ENCODE assay signal across 9 cellular contexts in the genomic region with DNA sequence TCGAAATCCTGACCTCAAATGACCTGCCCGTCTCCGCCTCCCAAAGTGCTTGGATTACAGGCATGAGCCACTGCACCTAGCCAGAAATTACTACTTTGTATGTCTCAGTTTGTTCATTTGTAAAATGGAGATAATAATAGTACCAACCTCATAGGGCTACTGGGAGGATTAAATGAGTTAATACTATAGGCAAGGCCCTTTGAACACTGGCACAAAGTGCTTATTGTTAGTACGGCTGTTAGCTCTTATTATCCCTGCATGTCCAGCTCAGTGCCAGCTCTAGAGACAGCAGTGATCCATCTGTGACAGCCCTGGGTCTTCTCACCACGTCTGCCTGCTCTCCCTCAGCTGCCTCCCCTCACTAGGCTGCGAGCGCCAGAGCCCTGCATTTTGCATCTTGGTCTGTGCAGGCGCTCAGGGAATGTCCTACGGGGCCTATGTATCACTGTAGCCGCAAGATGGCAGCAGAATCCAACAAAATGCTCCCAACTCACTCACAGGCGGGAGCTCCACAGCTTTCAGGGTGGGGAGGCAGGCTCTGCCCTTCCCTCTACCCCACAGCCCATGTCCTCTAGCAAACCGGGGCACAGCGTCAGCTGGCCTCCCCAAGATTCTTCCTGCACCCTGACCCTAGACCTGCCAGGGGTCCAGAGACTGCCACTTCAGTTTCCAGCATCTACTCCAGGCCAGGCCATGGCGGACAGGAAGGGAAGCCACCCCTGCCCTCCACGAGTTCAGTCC. TPM values are rescaled to one million over a fixed set of nuclear protein-coding genes. Genes with fewer than 3 reads are reported as not detected.
A peak's percentile ranks its signal among the peaks of the same experiment; 100 is the strongest.
DNase-seq lines count a peak whose midpoint lies in the region; ATAC-seq and TF ChIP-seq lines count a peak whose summit lies in the region.
"Had no signal": no experiment of that assay in that cellular context is flagged by ENCODE, and none has a peak within 500 bp of the region (broad histone marks: within the 10 kb centered on the region; RNA-seq: fewer than 3 reads in every experiment).

No MANE protein-coding gene starts in this region.

- CTCF ChIA-PET in activated naive CD4-positive, alpha-beta T cell treated with anti-CD3 and anti-CD28 coated beads for 36 hours (lab: Charles Lee): interaction anchor here (0.6 to 5.5 kb wide), 57 partner anchors 8 to 609 kb away, joined by 3 to 133 read pairs (median 5); a partner anchor contains a TSS

- H3K4me1 Mint-ChIP-seq in activated naive CD4-positive, alpha-beta T cell treated with anti-CD3 and anti-CD28 coated beads for 36 hours (ENCODE audit: low read depth): peaks cover 5% of the 10 kb centered on the region

- H3K9me3 Mint-ChIP-seq in activated naive CD4-positive, alpha-beta T cell treated with anti-CD3 and anti-CD28 coated beads for 36 hours: no peaks in the 10 kb centered on the region

- intact Hi-C loops in activated naive CD4-positive, alpha-beta T cell treated with anti-CD3 and anti-CD28 coated beads for 36 hours (cut with micrococcal nuclease): loop anchor here (1.0 to 5.0 kb wide), 7 partner anchors 82 to 609 kb away; a partner anchor contains a TSS
- intact Hi-C loops in posterior cingulate gyrus (cut with DNase I) (loop anchor here (1.0 to 10.0 kb wide), 3 partner anchors 248 to 609 kb away; no protein-coding TSS in a partner anchor), aorta (cut with DNase I) (loop anchor here (1.0 to 10.0 kb wide), 4 partner anchors 179 to 612 kb away; a partner anchor contains a TSS)

- ATAC-seq in aorta (ENCODE audit: low FRiP score): peak; percentile 91

- H3K4me1 ChIP-seq in SJSA1 (replicated peaks) (no peaks in the 10 kb centered on the region), aorta (ENCODE audit: control insufficient read depth in 1 of 2, insufficient read depth in 2 of 2, low read length in 2 of 2) (no peaks in the 10 kb centered on the region)

- H3K27ac ChIP-seq in SJSA1: no peak overlapping the region
- H3K27ac ChIP-seq in aorta (ENCODE audit: low read depth in 1 of 2, low read length in 2 of 2): no peak overlapping the region
- H3K27ac ChIP-seq: skin epidermis had no signal

- peak; percentile 78 for TF ChIP-seq CTCF in GM06990 (IDR thresholded peaks at IDR 0.05; ENCODE audit: insufficient read depth, low read length, poor library complexity, severe bottlenecking)

- H3K36me3 ChIP-seq in GM06990 (ENCODE audit: control insufficient read depth, insufficient read depth, low read length): no peaks in the 10 kb centered on the region
- H3K36me3 ChIP-seq in SJSA1: no peaks in the 10 kb centered on the region
- H3K36me3 ChIP-seq in aorta (ENCODE audit: control insufficient read depth in 1 of 2, insufficient read depth in 2 of 2, low read length in 1 of 2): no peaks in the 10 kb centered on the region

- peaks cover 3% of the 10 kb centered on the region for H3K27me3 ChIP-seq in GM06990 (replicated peaks; ENCODE audit: control insufficient read depth, insufficient read depth, low read length)
- H3K27me3 ChIP-seq in SJSA1 (replicated peaks): no peaks in the 10 kb centered on the region
- H3K27me3 ChIP-seq in aorta (ENCODE audit: control insufficient read depth in 1 of 2, insufficient read depth in 2 of 2, low read length in 1 of 2): no peaks in the 10 kb centered on the region

- no peaks in the 10 kb centered on the region for H3K27me3 Mint-ChIP-seq in activated naive CD4-positive, alpha-beta T cell treated with anti-CD3 and anti-CD28 coated beads for 36 hours (ENCODE audit: low read depth)

- H3K4me3 ChIP-seq in GM06990 (replicated peaks; ENCODE audit: low read depth, low read length) (no peak overlapping the region), SJSA1 (no peak overlapping the region), aorta (ENCODE audit: low read length in 2 of 2) (no peak overlapping the region)
- H3K4me3 ChIP-seq: skin epidermis had no signal

- peak overlapping the region; percentile 48 for H3K27ac Mint-ChIP-seq in activated naive CD4-positive, alpha-beta T cell treated with anti-CD3 and anti-CD28 coated beads for 36 hours

- H3K36me3 Mint-ChIP-seq in activated naive CD4-positive, alpha-beta T cell treated with anti-CD3 and anti-CD28 coated beads for 36 hours (ENCODE audit: low read depth): no peaks in the 10 kb centered on the region

- H3K9me3 ChIP-seq in SJSA1 (replicated peaks) (no peaks in the 10 kb centered on the region), aorta (ENCODE audit: control insufficient read depth, low read length) (no peaks in the 10 kb centered on the region)

- DNase-seq in GM06990 (ENCODE audit: extremely low read depth, insufficient read length) (peak; percentile 52), GOT3 (lab: John Stamatoyannopoulos, UW) (peak; percentile 21), Kasumi-1 (lab: John Stamatoyannopoulos, UW) (peak; percentile 86), SJSA1 (ENCODE audit: low read depth in 1 of 2, low spot score in 2 of 2) (peak; percentile 57 to 72), glomerular visceral epithelial cell (ENCODE audit: extremely low spot score) (peak; percentile 79), posterior cingulate gyrus (peak; percentile 47 to 97 (median 86)), aorta (peak; percentile 85 to 87)
- DNase-seq in activated naive CD4-positive, alpha-beta T cell treated with anti-CD3 and anti-CD28 coated beads for 36 hours: peak; percentile 91

- H3K4me3 Mint-ChIP-seq in activated naive CD4-positive, alpha-beta T cell treated with anti-CD3 and anti-CD28 coated beads for 36 hours: no peak overlapping the region

- 21 to 23% methylated on average over 15 of the region's 15 CpGs for WGBS in aorta, 2 donors

RNA-seq across cellular contexts. Expression of a gene that starts 17.7 kb away (rescaled TPM):
- 0.47 and 4.8 TPM in 2 replicates for total RNA-seq in SJSA1 (2014; rRNA removed; shearing (Covaris generic))
- 100 to 1,000 TPM; 107 to 118 TPM for total RNA-seq in activated naive CD4-positive, alpha-beta T cell treated with anti-CD3 and anti-CD28 coated beads for 36 hours
- 10 to 100 TPM; 36.5 to 56.0 TPM for total RNA-seq in aorta
- 10 to 100 TPM; 11.9 to 27.5 TPM for polyA plus RNA-seq in aorta

Comparison
In these comparisons a context has a peak if more than half of its experiments do, and no peak if none do; other contexts are left out.
1. DNase-seq: peak in every context shown above with its lines; median percentile 91 in activated naive CD4-positive, alpha-beta T cell treated with anti-CD3 and anti-CD28 coated beads for 36 hours; 86 in Kasumi-1; 86 in aorta; 86 in posterior cingulate gyrus; 79 in glomerular visceral epithelial cell; 64 in SJSA1; 52 in GM06990; 21 in GOT3.